Comparison of ENCODE assay signal across 20 cellular contexts in genomic region chrX:131614241-131614640, GRCh38.
DNase-seq lines count a peak whose midpoint lies in the region; ATAC-seq, FAIRE-seq and TF ChIP-seq lines count a peak whose summit lies in the region.
"Had no signal": no experiment of that assay in that cellular context is flagged by ENCODE, and none has a peak within 500 bp of the region (broad histone marks: within the 10 kb centered on the region; RNA-seq: fewer than 3 reads in every experiment).

No MANE protein-coding gene starts in this region.

- H3K9me3 Mint-ChIP-seq in astrocyte (ENCODE audit: unreplicated experiment), result no peaks in the 10 kb centered on the region
- H3K9me3 Mint-ChIP-seq: CD4-positive, alpha-beta T cell; H9; IgD-negative memory B cell had no signal

- H3K4me1 ChIP-seq in astrocyte (ENCODE audit: insufficient read depth, low read length) (peaks cover 4% of the 10 kb centered on the region), pancreas (no peaks in the 10 kb centered on the region)
- H3K4me1 ChIP-seq: Caco-2 had no signal

- H3K27me3 ChIP-seq in astrocyte (ENCODE audit: insufficient read depth, low read length) (no peaks in the 10 kb centered on the region), pancreas (peaks cover 0 to 14% (median 2%) of the 10 kb centered on the region in 4 donors), dorsolateral prefrontal cortex (peaks cover 0 to 100% (median 68%) of the 10 kb centered on the region in 45 donors)

- H3K36me3 Mint-ChIP-seq in astrocyte (ENCODE audit: low read depth, unreplicated experiment), result no peaks in the 10 kb centered on the region
- H3K36me3 Mint-ChIP-seq: IgD-negative memory B cell had no signal

- H3K4me2 ChIP-seq in astrocyte (ENCODE audit: low read length), result no peak overlapping the region

- H3K9ac ChIP-seq in astrocyte (ENCODE audit: low read length), result no peak overlapping the region

- no peaks in the 10 kb centered on the region for H3K27me3 Mint-ChIP-seq in astrocyte (ENCODE audit: low read depth, unreplicated experiment)

- ATAC-seq in pancreas, result no peak
- ATAC-seq in left colon, result no peak
- ATAC-seq in HG03432 (IDR thresholded peaks at IDR 0.05; ENCODE audit: unreplicated experiment), result no peak
- ATAC-seq: HepG2 had no signal

- H3K4me3 Mint-ChIP-seq in astrocyte (ENCODE audit: unreplicated experiment), result no peak overlapping the region
- H3K4me3 Mint-ChIP-seq: CD4-positive, alpha-beta T cell; H9; IgD-negative memory B cell had no signal

- no peak overlapping the region for H3K4me3 ChIP-seq in astrocyte (ENCODE audit: insufficient read depth, low read depth, low read length)
- no peak overlapping the region for H3K4me3 ChIP-seq in pancreas
- H3K4me3 ChIP-seq in dorsolateral prefrontal cortex, result no peak overlapping the region

- WGBS in pancreas, 2 donors, result 45 to 58% methylated on average over 2 of the region's 2 CpGs

- no peaks in the 10 kb centered on the region for H4K20me1 ChIP-seq in astrocyte (ENCODE audit: insufficient read depth, low read length)

- no peak overlapping the region for H3K27ac Mint-ChIP-seq in astrocyte (ENCODE audit: unreplicated experiment)
- H3K27ac Mint-ChIP-seq: CD4-positive, alpha-beta T cell; IgD-negative memory B cell had no signal

- no peaks in the 10 kb centered on the region for H3K79me2 ChIP-seq in astrocyte (ENCODE audit: insufficient read depth, low read length)

- intact Hi-C loops in pancreas (cut with DNase I), result no loop called here
- intact Hi-C loops in dorsolateral prefrontal cortex (cut with DNase I), result no loop called here
- intact Hi-C loops in left colon (cut with DNase I, micrococcal nuclease), result no loop called here

- H2AFZ ChIP-seq in astrocyte (ENCODE audit: low read depth, low read length), result no peak overlapping the region

- no peaks in the 10 kb centered on the region for H3K4me1 Mint-ChIP-seq in astrocyte (ENCODE audit: low read depth, unreplicated experiment)
- H3K4me1 Mint-ChIP-seq: H9, IgD-negative memory B cell had no signal

- DNase-seq in H4 (ENCODE audit: low spot score) (peak; percentile 36), astrocyte (ENCODE audit: low read depth) (peak; percentile 60), pancreas (no peak), substantia nigra (lab: John Stamatoyannopoulos, UW) (no peak), dorsolateral prefrontal cortex (no peak), left colon (no peak)
- DNase-seq: ACHN; AML-193; Caco-2; CD4-positive, alpha-beta T cell; GOT3; H9 had no signal

- H3K9me3 ChIP-seq in astrocyte (ENCODE audit: insufficient read depth, low read depth, low read length) (no peaks in the 10 kb centered on the region), pancreas (no peaks in the 10 kb centered on the region)
- H3K9me3 ChIP-seq: Caco-2 had no signal

- H3K27ac ChIP-seq in astrocyte (ENCODE audit: low read depth, low read length), result no peak overlapping the region
- no peak overlapping the region for H3K27ac ChIP-seq in pancreas
- no peak overlapping the region for H3K27ac ChIP-seq in substantia nigra (ENCODE audit: low read depth, low read length, poor library complexity, severe bottlenecking)
- no peak overlapping the region for H3K27ac ChIP-seq in dorsolateral prefrontal cortex
- H3K27ac ChIP-seq: C4-2B had no signal

- H3K36me3 ChIP-seq in astrocyte (ENCODE audit: insufficient read depth, low read length) (no peaks in the 10 kb centered on the region), pancreas (no peaks in the 10 kb centered on the region)

- TF ChIP-seq CTCF in astrocyte (IDR thresholded peaks at IDR 0.05; ENCODE audit: insufficient read depth, low read depth, low read length) (no peak), pancreas (IDR thresholded peaks at IDR 0.05) (no peak), dorsolateral prefrontal cortex (IDR thresholded peaks at IDR 0.05 in 54 of 56, conservative IDR thresholded peaks at IDR 0.05 in 2 of 56; ENCODE audit: low read depth in 1 of 56, partially characterized antibody in 56 of 56) (no peak)

- FAIRE-seq in astrocyte (lab: Jason Lieb, UNC) (peak; percentile 62), pancreas (lab: Jason Lieb, UNC) (peak; percentile 17)
- FAIRE-seq: D721Med, G401.6, GM12891, GM18507, HepG2 had no signal

Comparison
In these comparisons a context has a peak if more than half of its experiments do, and no peak if none do; other contexts are left out.
1. DNase-seq: peak in H4 (single experiment) and astrocyte (single experiment); none in pancreas (0 of 6), substantia nigra (0 of 49), dorsolateral prefrontal cortex (0 of 10) and left colon (0 of 2).